34 cellular contexts compared by ENCODE assay signal in the genomic region with DNA sequence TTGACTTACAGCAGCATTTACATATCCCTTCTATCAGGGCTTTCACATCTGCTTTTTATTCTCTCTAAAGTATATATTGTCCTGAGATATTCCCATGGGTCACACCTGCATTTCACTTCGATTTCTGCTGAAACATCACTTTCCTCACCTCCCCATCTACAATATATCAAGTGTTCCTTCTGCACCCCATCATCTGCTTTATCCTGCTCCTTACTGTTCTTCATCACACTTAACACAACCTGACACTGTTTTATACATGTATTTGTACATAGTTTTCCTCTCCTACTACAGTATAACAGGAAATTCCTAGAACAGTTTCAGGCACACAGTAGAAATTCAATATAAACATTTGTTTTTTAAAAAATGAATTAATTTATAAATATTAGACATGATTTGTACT.
"Had no signal": no experiment of that assay in that cellular context is flagged by ENCODE, and none has a peak within 500 bp of the region (broad histone marks: within the 10 kb centered on the region; RNA-seq: fewer than 3 reads in every experiment).

No MANE protein-coding gene starts in this region.

- FAIRE-seq: astrocyte, colon, TTC549 had no signal

- H3K27ac ChIP-seq: adrenal gland, body of pancreas, brain microvascular endothelial cell, breast epithelium, VCaP had no signal

- DNase-seq: activated B cell treated with CpG ODN at 0.5 μM for 24 hours; activated CD4-positive, alpha-beta memory T cell treated with anti-CD3 and anti-CD28 coated beads for 36 hours; activated CD4-positive, alpha-beta T cell treated with anti-CD3 and anti-CD28 coated beads for 4 hours; activated CD4-positive, alpha-beta T cell treated with anti-CD3 and anti-CD28 coated beads, Interleukin-2, amount 10 ng/mL, durations not matched to agents 24 days and 14 days; activated CD4-positive, alpha-beta T cell treated with anti-CD3 and anti-CD28 coated beads, Interleukin-2, amount 50 U/mL, for 1 hour; activated CD4-positive, alpha-beta T cell treated with anti-CD3 and anti-CD28 coated beads, Interleukin-2, amount 50 U/mL, for 4 hours; activated CD4-positive, CD25-positive, alpha-beta regulatory T cell treated with anti-CD3 and anti-CD28 coated beads, Interleukin-2, amount 50 U/mL, for 72 hours; activated CD8-positive, alpha-beta memory T cell treated with anti-CD3 and anti-CD28 coated beads, Interleukin-2, amount 50 U/mL, for 4 hours; activated CD8-positive, alpha-beta T cell treated with anti-CD3 and anti-CD28 coated beads for 36 hours; activated effector memory CD4-positive, alpha-beta T cell treated with anti-CD3 and anti-CD28 coated beads, Interleukin-2, amount 50 U/mL, for 16 hours; activated gamma-delta T cell treated with Interleukin-2 at 50 U/mL for 16 hours; activated naive CD4-positive, alpha-beta T cell; activated naive CD4-positive, alpha-beta T cell treated with anti-CD3 and anti-CD28 coated beads for 36 hours; activated naive CD4-positive, alpha-beta T cell treated with anti-CD3 and anti-CD28 coated beads, Interleukin-2, amount 50 U/mL, for 16 hours; activated naive CD8-positive, alpha-beta T cell treated with anti-CD3 and anti-CD28 coated beads for 36 hours; activated T-cell treated with anti-CD3 and anti-CD28 coated beads for 4 hours; activated T-cell treated with anti-CD3 and anti-CD28 coated beads, Interleukin-2, amount 50 U/mL, for 1 hour; activated T-cell treated with anti-CD3 and anti-CD28 coated beads, Interleukin-2, amount 50 U/mL, for 4 hours; activated T-cell treated with anti-CD3 and anti-CD28 coated beads, Interleukin-2, amount 50 U/mL, for 72 hours; adrenal gland; amniotic stem cell; aorta; body of pancreas; brain microvascular endothelial cell; central memory CD4-positive, alpha-beta T cell; T-helper 2 cell; T-helper 9 cell had no signal

- H3K36me3 ChIP-seq: adrenal gland, brain microvascular endothelial cell, breast epithelium had no signal

- H3K4me1 ChIP-seq: adrenal gland, body of pancreas, breast epithelium had no signal

- H3K9me3 ChIP-seq: adrenal gland, body of pancreas had no signal

- ATAC-seq: activated CD8-positive, alpha-beta T cell treated with anti-CD3 and anti-CD28 coated beads for 36 hours; activated naive CD4-positive, alpha-beta T cell treated with anti-CD3 and anti-CD28 coated beads, Interleukin-2, amount 50 U/mL, for 72 hours; activated T-cell treated with anti-CD3 and anti-CD28 coated beads, Interleukin-2, amount 50 U/mL, for 4 hours; activated T-cell treated with anti-CD3 and anti-CD28 coated beads, Interleukin-2, amount 50 U/mL, for 72 hours; activated T-helper 17 cell treated with anti-CD3 and anti-CD28 coated beads, Interleukin-2, amount 50 U/mL, for 72 hours; body of pancreas had no signal

- H3K4me3 ChIP-seq: adrenal gland, body of pancreas, breast epithelium had no signal

- H3K27me3 ChIP-seq: adrenal gland, body of pancreas, brain microvascular endothelial cell, breast epithelium had no signal
